Comparison of ENCODE assay signal across 1 cellular context in genomic region chr1:154324669-154325582, GRCh38.
TF ChIP-seq lines count a peak whose summit lies in the region.

A gene with protein sequence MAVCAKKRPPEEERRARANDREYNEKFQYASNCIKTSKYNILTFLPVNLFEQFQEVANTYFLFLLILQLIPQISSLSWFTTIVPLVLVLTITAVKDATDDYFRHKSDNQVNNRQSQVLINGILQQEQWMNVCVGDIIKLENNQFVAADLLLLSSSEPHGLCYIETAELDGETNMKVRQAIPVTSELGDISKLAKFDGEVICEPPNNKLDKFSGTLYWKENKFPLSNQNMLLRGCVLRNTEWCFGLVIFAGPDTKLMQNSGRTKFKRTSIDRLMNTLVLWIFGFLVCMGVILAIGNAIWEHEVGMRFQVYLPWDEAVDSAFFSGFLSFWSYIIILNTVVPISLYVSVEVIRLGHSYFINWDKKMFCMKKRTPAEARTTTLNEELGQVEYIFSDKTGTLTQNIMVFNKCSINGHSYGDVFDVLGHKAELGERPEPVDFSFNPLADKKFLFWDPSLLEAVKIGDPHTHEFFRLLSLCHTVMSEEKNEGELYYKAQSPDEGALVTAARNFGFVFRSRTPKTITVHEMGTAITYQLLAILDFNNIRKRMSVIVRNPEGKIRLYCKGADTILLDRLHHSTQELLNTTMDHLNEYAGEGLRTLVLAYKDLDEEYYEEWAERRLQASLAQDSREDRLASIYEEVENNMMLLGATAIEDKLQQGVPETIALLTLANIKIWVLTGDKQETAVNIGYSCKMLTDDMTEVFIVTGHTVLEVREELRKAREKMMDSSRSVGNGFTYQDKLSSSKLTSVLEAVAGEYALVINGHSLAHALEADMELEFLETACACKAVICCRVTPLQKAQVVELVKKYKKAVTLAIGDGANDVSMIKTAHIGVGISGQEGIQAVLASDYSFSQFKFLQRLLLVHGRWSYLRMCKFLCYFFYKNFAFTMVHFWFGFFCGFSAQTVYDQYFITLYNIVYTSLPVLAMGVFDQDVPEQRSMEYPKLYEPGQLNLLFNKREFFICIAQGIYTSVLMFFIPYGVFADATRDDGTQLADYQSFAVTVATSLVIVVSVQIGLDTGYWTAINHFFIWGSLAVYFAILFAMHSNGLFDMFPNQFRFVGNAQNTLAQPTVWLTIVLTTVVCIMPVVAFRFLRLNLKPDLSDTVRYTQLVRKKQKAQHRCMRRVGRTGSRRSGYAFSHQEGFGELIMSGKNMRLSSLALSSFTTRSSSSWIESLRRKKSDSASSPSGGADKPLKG (plus strand): TSS chr1:154325525. CDS start chr1:154328142, 2,617 bp downstream.

TF ChIP-seq in GM23338, 12 proteins besides CTCF, POLR2A, EP300 and RAD21 (continued from another document):
- TF ChIP-seq, protein P1, sequence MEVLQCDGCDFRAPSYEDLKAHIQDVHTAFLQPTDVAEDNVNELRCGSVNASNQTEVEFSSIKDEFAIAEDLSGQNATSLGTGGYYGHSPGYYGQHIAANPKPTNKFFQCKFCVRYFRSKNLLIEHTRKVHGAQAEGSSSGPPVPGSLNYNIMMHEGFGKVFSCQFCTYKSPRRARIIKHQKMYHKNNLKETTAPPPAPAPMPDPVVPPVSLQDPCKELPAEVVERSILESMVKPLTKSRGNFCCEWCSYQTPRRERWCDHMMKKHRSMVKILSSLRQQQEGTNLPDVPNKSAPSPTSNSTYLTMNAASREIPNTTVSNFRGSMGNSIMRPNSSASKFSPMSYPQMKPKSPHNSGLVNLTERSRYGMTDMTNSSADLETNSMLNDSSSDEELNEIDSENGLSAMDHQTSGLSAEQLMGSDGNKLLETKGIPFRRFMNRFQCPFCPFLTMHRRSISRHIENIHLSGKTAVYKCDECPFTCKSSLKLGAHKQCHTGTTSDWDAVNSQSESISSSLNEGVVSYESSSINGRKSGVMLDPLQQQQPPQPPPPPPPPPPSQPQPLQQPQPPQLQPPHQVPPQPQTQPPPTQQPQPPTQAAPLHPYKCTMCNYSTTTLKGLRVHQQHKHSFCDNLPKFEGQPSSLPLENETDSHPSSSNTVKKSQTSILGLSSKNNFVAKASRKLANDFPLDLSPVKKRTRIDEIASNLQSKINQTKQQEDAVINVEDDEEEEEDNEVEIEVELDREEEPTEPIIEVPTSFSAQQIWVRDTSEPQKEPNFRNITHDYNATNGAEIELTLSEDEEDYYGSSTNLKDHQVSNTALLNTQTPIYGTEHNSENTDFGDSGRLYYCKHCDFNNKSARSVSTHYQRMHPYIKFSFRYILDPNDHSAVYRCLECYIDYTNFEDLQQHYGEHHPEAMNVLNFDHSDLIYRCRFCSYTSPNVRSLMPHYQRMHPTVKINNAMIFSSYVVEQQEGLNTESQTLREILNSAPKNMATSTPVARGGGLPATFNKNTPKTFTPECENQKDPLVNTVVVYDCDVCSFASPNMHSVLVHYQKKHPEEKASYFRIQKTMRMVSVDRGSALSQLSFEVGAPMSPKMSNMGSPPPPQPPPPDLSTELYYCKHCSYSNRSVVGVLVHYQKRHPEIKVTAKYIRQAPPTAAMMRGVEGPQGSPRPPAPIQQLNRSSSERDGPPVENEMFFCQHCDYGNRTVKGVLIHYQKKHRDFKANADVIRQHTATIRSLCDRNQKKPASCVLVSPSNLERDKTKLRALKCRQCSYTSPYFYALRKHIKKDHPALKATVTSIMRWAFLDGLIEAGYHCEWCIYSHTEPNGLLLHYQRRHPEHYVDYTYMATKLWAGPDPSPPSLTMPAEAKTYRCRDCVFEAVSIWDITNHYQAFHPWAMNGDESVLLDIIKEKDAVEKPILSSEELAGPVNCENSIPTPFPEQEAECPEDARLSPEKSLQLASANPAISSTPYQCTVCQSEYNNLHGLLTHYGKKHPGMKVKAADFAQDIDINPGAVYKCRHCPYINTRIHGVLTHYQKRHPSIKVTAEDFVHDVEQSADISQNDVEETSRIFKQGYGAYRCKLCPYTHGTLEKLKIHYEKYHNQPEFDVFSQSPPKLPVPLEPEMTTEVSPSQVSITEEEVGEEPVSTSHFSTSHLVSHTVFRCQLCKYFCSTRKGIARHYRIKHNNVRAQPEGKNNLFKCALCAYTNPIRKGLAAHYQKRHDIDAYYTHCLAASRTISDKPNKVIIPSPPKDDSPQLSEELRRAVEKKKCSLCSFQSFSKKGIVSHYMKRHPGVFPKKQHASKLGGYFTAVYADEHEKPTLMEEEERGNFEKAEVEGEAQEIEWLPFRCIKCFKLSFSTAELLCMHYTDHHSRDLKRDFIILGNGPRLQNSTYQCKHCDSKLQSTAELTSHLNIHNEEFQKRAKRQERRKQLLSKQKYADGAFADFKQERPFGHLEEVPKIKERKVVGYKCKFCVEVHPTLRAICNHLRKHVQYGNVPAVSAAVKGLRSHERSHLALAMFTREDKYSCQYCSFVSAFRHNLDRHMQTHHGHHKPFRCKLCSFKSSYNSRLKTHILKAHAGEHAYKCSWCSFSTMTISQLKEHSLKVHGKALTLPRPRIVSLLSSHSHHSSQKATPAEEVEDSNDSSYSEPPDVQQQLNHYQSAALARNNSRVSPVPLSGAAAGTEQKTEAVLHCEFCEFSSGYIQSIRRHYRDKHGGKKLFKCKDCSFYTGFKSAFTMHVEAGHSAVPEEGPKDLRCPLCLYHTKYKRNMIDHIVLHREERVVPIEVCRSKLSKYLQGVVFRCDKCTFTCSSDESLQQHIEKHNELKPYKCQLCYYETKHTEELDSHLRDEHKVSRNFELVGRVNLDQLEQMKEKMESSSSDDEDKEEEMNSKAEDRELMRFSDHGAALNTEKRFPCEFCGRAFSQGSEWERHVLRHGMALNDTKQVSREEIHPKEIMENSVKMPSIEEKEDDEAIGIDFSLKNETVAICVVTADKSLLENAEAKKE (CRISPR knock-in tag; IDR thresholded peaks at IDR 0.05), result no peak
- TF ChIP-seq EZH2phosphoT487 (IDR thresholded peaks at IDR 0.05; ENCODE audit: unreplicated experiment) (no peak), POLR2AphosphoS5 (IDR thresholded peaks at IDR 0.05; ENCODE audit: low read depth) (peak; percentile 38; the same call in 1 of the 2 replicates), EZH2 (IDR thresholded peaks at IDR 0.05; ENCODE audit: low read depth, unreplicated experiment) (no peak)
